ENCODE assay signal across 11 cellular contexts in genomic region chr9:19788614-19789271, GRCh38.
A peak's percentile ranks its signal among the peaks of the same experiment; 100 is the strongest.
DNase-seq lines count a peak whose midpoint lies in the region; ATAC-seq and TF ChIP-seq lines count a peak whose summit lies in the region.
"Had no signal": no experiment of that assay in that cellular context is flagged by ENCODE, and none has a peak within 500 bp of the region (broad histone marks: within the 10 kb centered on the region; RNA-seq: fewer than 3 reads in every experiment).

SLC24A2 (minus strand) TSS chr9:19789037.

- DNase-seq in DMS 273 (lab: John Stamatoyannopoulos, UW; ENCODE audit: unreplicated experiment) (peak; percentile 80), DMS 273 treated with DMSO at 0.1 percent for 48 hours (lab: John Stamatoyannopoulos, UW) (no peak), WERI-Rb-1 (peak; percentile 26), skeletal muscle cell (ENCODE audit: low read depth) (no peak), NCI-H2196 treated with DMSO at 0.1 percent for 48 hours (lab: John Stamatoyannopoulos, UW; ENCODE audit: unreplicated experiment) (no peak)
- DNase-seq in stimulated activated naive CD4-positive, alpha-beta T cell treated with Interleukin-2 at 50 U/mL for 16 hours (lab: John Stamatoyannopoulos, UW), result no peak
- DNase-seq: activated T-cell treated with anti-CD3 and anti-CD28 coated beads, Interleukin-2, amount 50 U/mL, for 24 hours; NCI-H2029 treated with DMSO at 0.1 percent for 48 hours had no signal

- no peak for ATAC-seq in HG03280 (IDR thresholded peaks at IDR 0.05; ENCODE audit: unreplicated experiment)

- H3K9me3 ChIP-seq in WERI-Rb-1 (ENCODE audit: severe bottlenecking), result no peaks in the 10 kb centered on the region

- peak within 1 kb of the TSS; percentile 44 for H3K4me3 ChIP-seq in WERI-Rb-1 (ENCODE audit: low read depth, low read length)
- peak within 1 kb of the TSS; percentile 56 for H3K4me3 ChIP-seq in iPS-11a (ENCODE audit: low read depth, low read length)
- peak within 1 kb of the TSS; percentile 16 for H3K4me3 ChIP-seq in skeletal muscle cell (ENCODE audit: low read depth, low read length)

- no peak within 1 kb of the TSS for H3K27ac ChIP-seq in WERI-Rb-1
- H3K27ac ChIP-seq: 22Rv1 had no signal

- TF ChIP-seq CTCF in WERI-Rb-1 (IDR thresholded peaks at IDR 0.05; ENCODE audit: low read depth, low read length), result no peak

- no peaks in the 10 kb centered on the region for H3K36me3 ChIP-seq in WERI-Rb-1

- H3K27me3 ChIP-seq in WERI-Rb-1 (ENCODE audit: insufficient read depth, low read depth, severe bottlenecking), result peaks cover 22% of the 10 kb centered on the region

Comparison
In these comparisons a context has a peak if more than half of its experiments do, and no peak if none do; other contexts are left out.
1. DNase-seq: peak in DMS 273 (single experiment) and WERI-Rb-1 (single experiment); none in DMS 273 treated with DMSO at 0.1 percent for 48 hours (single experiment), skeletal muscle cell (single experiment), stimulated activated naive CD4-positive, alpha-beta T cell treated with Interleukin-2 at 50 U/mL for 16 hours (single experiment) and NCI-H2196 treated with DMSO at 0.1 percent for 48 hours (single experiment).
2. Peak in every context shown above with its lines, with median percentiles within 50 percentile points of each other: H3K4me3 ChIP-seq.